ENCODE assay signal across 13 cellular contexts in the genomic region with DNA sequence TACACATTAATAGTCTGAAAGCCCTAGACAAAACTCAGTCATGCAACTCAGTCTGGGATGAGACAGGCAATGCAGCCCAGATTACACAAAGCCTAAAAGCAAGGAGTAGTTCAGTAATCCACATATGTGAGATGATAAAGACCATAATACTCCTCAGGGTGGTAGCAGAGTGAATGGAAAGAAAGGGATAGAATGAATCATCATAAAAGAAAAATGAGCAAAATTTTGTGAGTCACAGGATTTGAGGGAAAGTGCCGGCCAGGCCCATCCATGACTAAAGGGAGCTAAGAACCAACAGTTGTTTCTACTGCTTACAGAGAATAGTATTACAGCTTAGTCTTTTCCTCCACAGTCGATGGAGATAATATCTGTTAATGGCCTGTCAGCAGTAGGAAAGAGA.
A peak's percentile ranks its signal among the peaks of the same experiment; 100 is the strongest.
DNase-seq lines count a peak whose midpoint lies in the region; ATAC-seq and TF ChIP-seq lines count a peak whose summit lies in the region.
"Had no signal": no experiment of that assay in that cellular context is flagged by ENCODE, and none has a peak within 500 bp of the region (broad histone marks: within the 10 kb centered on the region; RNA-seq: fewer than 3 reads in every experiment).

No MANE protein-coding gene starts in this region.

- POLR2A ChIA-PET in SK-N-SH (lab: Yijun Ruan, JAX): no interaction called here
- POLR2A ChIA-PET in activated CD8-positive, alpha-beta T cell treated with anti-CD3 and anti-CD28 coated beads, Interleukin-2, amount 10 ng/mL, durations not matched to agents 7 days and 5 days (lab: Charles Lee): no interaction called here

- H3K4me3 Mint-ChIP-seq in activated CD8-positive, alpha-beta T cell treated with anti-CD3 and anti-CD28 coated beads, Interleukin-2, amount 10 ng/mL, durations not matched to agents 7 days and 5 days: no peak overlapping the region
- H3K4me3 Mint-ChIP-seq: activated naive CD8-positive, alpha-beta T cell treated with anti-CD3 and anti-CD28 coated beads, Interleukin-2, amount 50 U/mL, for 24 hours; effector memory CD8-positive, alpha-beta T cell had no signal

- WGBS in SK-N-SH (ENCODE audit: low lambda C conversion rate): 4% methylated on average over 2 of the region's 2 CpGs

- H3K9me3 Mint-ChIP-seq in activated CD8-positive, alpha-beta T cell treated with anti-CD3 and anti-CD28 coated beads, Interleukin-2, amount 10 ng/mL, durations not matched to agents 7 days and 5 days (ENCODE audit: insufficient read depth): peaks cover 9% of the 10 kb centered on the region

- no peak for ATAC-seq in activated CD8-positive, alpha-beta T cell treated with anti-CD3 and anti-CD28 coated beads, Interleukin-2, amount 10 ng/mL, durations not matched to agents 7 days and 5 days
- no peak for ATAC-seq in HG03432 (IDR thresholded peaks at IDR 0.05; ENCODE audit: unreplicated experiment)
- ATAC-seq: activated naive CD8-positive, alpha-beta T cell treated with anti-CD3 and anti-CD28 coated beads, Interleukin-2, amount 50 U/mL, for 24 hours; effector memory CD8-positive, alpha-beta T cell had no signal

- H3K27ac ChIP-seq in SK-N-SH (ENCODE audit: low read depth in 2 of 2, low read length in 1 of 2): peak overlapping the region in 1 of 2 experiments; percentile 67; a peak in 2 of 4 replicates
- H3K27ac ChIP-seq: right atrium auricular region, VCaP had no signal

- no peak overlapping the region for H3K9ac ChIP-seq in SK-N-SH

- H3K4me1 Mint-ChIP-seq in activated CD8-positive, alpha-beta T cell treated with anti-CD3 and anti-CD28 coated beads, Interleukin-2, amount 10 ng/mL, durations not matched to agents 7 days and 5 days (ENCODE audit: low read depth): no peaks in the 10 kb centered on the region
- H3K4me1 Mint-ChIP-seq: activated naive CD8-positive, alpha-beta T cell treated with anti-CD3 and anti-CD28 coated beads, Interleukin-2, amount 50 U/mL, for 24 hours had no signal

- H3K36me3 Mint-ChIP-seq in activated CD8-positive, alpha-beta T cell treated with anti-CD3 and anti-CD28 coated beads, Interleukin-2, amount 10 ng/mL, durations not matched to agents 7 days and 5 days (ENCODE audit: low read depth): no peaks in the 10 kb centered on the region

- TF ChIP-seq EP300 in SK-N-SH (IDR thresholded peaks at IDR 0.05; ENCODE audit: borderline replicate concordance in 1 of 2, low read depth in 1 of 2, low read length in 1 of 2): peak in 1 of 2 experiments; percentile 37; a peak in 1 of 4 replicates

- H4K20me1 ChIP-seq in SK-N-SH (ENCODE audit: insufficient read depth): no peaks in the 10 kb centered on the region

- no peaks in the 10 kb centered on the region for H3K27me3 Mint-ChIP-seq in activated CD8-positive, alpha-beta T cell treated with anti-CD3 and anti-CD28 coated beads, Interleukin-2, amount 10 ng/mL, durations not matched to agents 7 days and 5 days (ENCODE audit: low read depth)
- H3K27me3 Mint-ChIP-seq: activated naive CD8-positive, alpha-beta T cell treated with anti-CD3 and anti-CD28 coated beads, Interleukin-2, amount 50 U/mL, for 24 hours; effector memory CD8-positive, alpha-beta T cell had no signal

- no peak overlapping the region for H3K27ac Mint-ChIP-seq in activated CD8-positive, alpha-beta T cell treated with anti-CD3 and anti-CD28 coated beads, Interleukin-2, amount 10 ng/mL, durations not matched to agents 7 days and 5 days
- H3K27ac Mint-ChIP-seq: activated naive CD8-positive, alpha-beta T cell treated with anti-CD3 and anti-CD28 coated beads, Interleukin-2, amount 50 U/mL, for 24 hours; effector memory CD8-positive, alpha-beta T cell had no signal

- CTCF ChIA-PET in SK-N-SH (lab: Yijun Ruan, JAX): interaction anchor here (0.9 kb wide), 1 partner anchor 1018 kb away, joined by 3 read pairs; no protein-coding TSS in a partner anchor
- CTCF ChIA-PET in activated CD8-positive, alpha-beta T cell treated with anti-CD3 and anti-CD28 coated beads, Interleukin-2, amount 10 ng/mL, durations not matched to agents 7 days and 5 days (lab: Charles Lee): no interaction called here

- H3K36me3 ChIP-seq in SK-N-SH (replicated peaks in 1 of 2; ENCODE audit: control insufficient read depth in 1 of 2, insufficient read depth in 2 of 2, low read length in 1 of 2): no peaks in the 10 kb centered on the region
- H3K36me3 ChIP-seq: right atrium auricular region had no signal

- H3K9me2 ChIP-seq in SK-N-SH: no peaks in the 10 kb centered on the region

- peaks cover 0 to 4% of the 10 kb centered on the region in 2 experiments; a peak in 1 of 4 replicates for H3K4me1 ChIP-seq in SK-N-SH (ENCODE audit: control insufficient read depth in 1 of 2, insufficient read depth in 2 of 2, low read depth in 1 of 2, low read length in 1 of 2)
- H3K4me1 ChIP-seq: right atrium auricular region had no signal

- TF ChIP-seq CTCF in SK-N-SH (IDR thresholded peaks at IDR 0.05) (peak; percentile 18; the same call in 1 of the 2 replicates), retinal pigment epithelial cell (conservative IDR thresholded peaks at IDR 0.05; ENCODE audit: low read depth, low read length) (no peak)

- H3K79me2 ChIP-seq in SK-N-SH (ENCODE audit: insufficient read depth): no peaks in the 10 kb centered on the region

- H2AFZ ChIP-seq in SK-N-SH (ENCODE audit: low read depth): no peak overlapping the region

- H3K27me3 ChIP-seq in SK-N-SH (ENCODE audit: insufficient read depth): no peaks in the 10 kb centered on the region
- H3K27me3 ChIP-seq: right atrium auricular region had no signal

- no peak overlapping the region for H3K4me2 ChIP-seq in SK-N-SH

- TF ChIP-seq RAD21 in SK-N-SH (IDR thresholded peaks at IDR 0.05; ENCODE audit: low read length): no peak

- H3F3A ChIP-seq in SK-N-SH (replicated peaks; ENCODE audit: insufficient read depth): peaks cover 11% of the 10 kb centered on the region

- H3K9me3 ChIP-seq in SK-N-SH: no peaks in the 10 kb centered on the region
- H3K9me3 ChIP-seq: right atrium auricular region had no signal

- no peak overlapping the region for H3K4me3 ChIP-seq in SK-N-SH (ENCODE audit: low read depth in 2 of 2, low read length in 1 of 2)
- H3K4me3 ChIP-seq in retinal pigment epithelial cell (ENCODE audit: low read length): no peak overlapping the region
- H3K4me3 ChIP-seq: right atrium auricular region had no signal

- DNase-seq in GM04503 (ENCODE audit: low read depth) (peak; percentile 77), SK-N-SH (no peak), fibroblast of gingiva (ENCODE audit: low read depth) (peak; percentile 69), retinal pigment epithelial cell (ENCODE audit: low read depth) (peak; percentile 39), NCI-H510A treated with DMSO at 0.1 percent for 48 hours (lab: John Stamatoyannopoulos, UW) (no peak), HUDEP-2 (lab: John Stamatoyannopoulos, UW; ENCODE audit: unreplicated experiment in 76 of 76) (no peak)
- DNase-seq in activated CD8-positive, alpha-beta T cell treated with anti-CD3 and anti-CD28 coated beads, Interleukin-2, amount 10 ng/mL, durations not matched to agents 7 days and 5 days: no peak
- DNase-seq: activated naive CD8-positive, alpha-beta T cell treated with anti-CD3 and anti-CD28 coated beads, Interleukin-2, amount 50 U/mL, for 24 hours; effector memory CD8-positive, alpha-beta T cell; NCI-H2171 treated with DMSO at 0.1 percent for 48 hours had no signal

TF ChIP-seq in SK-N-SH, 30 proteins besides CTCF, POLR2A, EP300 and RAD21:
- peak; percentile 50; the same call in 1 of the 2 replicates for TF ChIP-seq TEAD4 (IDR thresholded peaks at IDR 0.05; ENCODE audit: borderline replicate concordance, insufficient read depth)
- peak; percentile 36; the same call in 1 of the 2 replicates for TF ChIP-seq ZBTB33 (IDR thresholded peaks at IDR 0.05; ENCODE audit: borderline replicate concordance, low read depth)
- no peak for TF ChIP-seq EZH2phosphoT487 (IDR thresholded peaks at IDR 0.05; ENCODE audit: borderline replicate concordance, low read depth)
- TF ChIP-seq FOSL2 (IDR thresholded peaks at IDR 0.05; ENCODE audit: borderline replicate concordance, low read depth): peak; percentile 96
- TF ChIP-seq, protein P1, sequence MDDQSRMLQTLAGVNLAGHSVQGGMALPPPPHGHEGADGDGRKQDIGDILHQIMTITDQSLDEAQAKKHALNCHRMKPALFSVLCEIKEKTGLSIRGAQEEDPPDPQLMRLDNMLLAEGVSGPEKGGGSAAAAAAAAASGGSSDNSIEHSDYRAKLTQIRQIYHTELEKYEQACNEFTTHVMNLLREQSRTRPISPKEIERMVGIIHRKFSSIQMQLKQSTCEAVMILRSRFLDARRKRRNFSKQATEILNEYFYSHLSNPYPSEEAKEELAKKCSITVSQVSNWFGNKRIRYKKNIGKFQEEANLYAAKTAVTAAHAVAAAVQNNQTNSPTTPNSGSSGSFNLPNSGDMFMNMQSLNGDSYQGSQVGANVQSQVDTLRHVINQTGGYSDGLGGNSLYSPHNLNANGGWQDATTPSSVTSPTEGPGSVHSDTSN (IDR thresholded peaks at IDR 0.05): peak; percentile 73; the same call in 1 of the 2 replicates
- peak; percentile 79; the same call in 1 of the 2 replicates for TF ChIP-seq TCF12 (IDR thresholded peaks at IDR 0.05)
- TF ChIP-seq NFIC (IDR thresholded peaks at IDR 0.05; ENCODE audit: borderline replicate concordance): peak; percentile 20; the same call in 1 of the 2 replicates
- peak; percentile 15; the same call in 1 of the 2 replicates for TF ChIP-seq POLR2AphosphoS5 (IDR thresholded peaks at IDR 0.05; ENCODE audit: low read depth, low read length)
- TF ChIP-seq RXRA (IDR thresholded peaks at IDR 0.05; ENCODE audit: borderline replicate concordance, low read depth): no peak
- TF ChIP-seq JUND (IDR thresholded peaks at IDR 0.05): peak; percentile 86
- TF ChIP-seq CHD2 (IDR thresholded peaks at IDR 0.05; ENCODE audit: low read length, partially characterized antibody): no peak

Comparison
In these comparisons a context has a peak if more than half of its experiments do, and no peak if none do; other contexts are left out.
1. DNase-seq: peak in GM04503 (single experiment), fibroblast of gingiva (single experiment) and retinal pigment epithelial cell (single experiment); none in SK-N-SH (single experiment), activated CD8-positive, alpha-beta T cell treated with anti-CD3 and anti-CD28 coated beads, Interleukin-2, amount 10 ng/mL, durations not matched to agents 7 days and 5 days (single experiment), NCI-H510A treated with DMSO at 0.1 percent for 48 hours (single experiment) and HUDEP-2 (0 of 76).